Comparison of ENCODE assay signal across 27 cellular contexts in genomic region chr7:142894886-142895593, GRCh38. TPM values are rescaled to one million over a fixed set of nuclear protein-coding genes. Genes with fewer than 3 reads are reported as not detected.
DNase-seq lines count a peak whose midpoint lies in the region; ATAC-seq and TF ChIP-seq lines count a peak whose summit lies in the region.
"Had no signal": no experiment of that assay in that cellular context is flagged by ENCODE, and none has a peak within 500 bp of the region (broad histone marks: within the 10 kb centered on the region; RNA-seq: fewer than 3 reads in every experiment).

No MANE protein-coding gene starts in this region.

- no peak overlapping the region for H2AK5ac ChIP-seq in H9 (ENCODE audit: insufficient read length, low read length)

- H3K4me1 ChIP-seq in H9 (ENCODE audit: insufficient read depth, low read length) (no peaks in the 10 kb centered on the region; the same call in 1 of the 2 replicates), prostate gland (replicated peaks) (peaks cover 8% of the 10 kb centered on the region)
- H3K4me1 ChIP-seq: Peyer's patch had no signal

- H3K27ac ChIP-seq in H9 (ENCODE audit: insufficient read length, low read depth, low read length) (no peak overlapping the region), prostate gland (peak overlapping the region; percentile 46 to 71)
- H3K27ac ChIP-seq: Peyer's patch had no signal

- H2AFZ ChIP-seq in H9 (ENCODE audit: low read length) = no peak overlapping the region

- no peak overlapping the region for H3K4ac ChIP-seq in H9 (ENCODE audit: low read depth, low read length)

- H4K8ac ChIP-seq in H9 (replicated peaks; ENCODE audit: insufficient read length, low read depth, low read length) = no peak overlapping the region

- peak overlapping the region in 1 of 3 experiments; percentile 28; a peak in 1 of 7 replicates for H3K27ac Mint-ChIP-seq in H9
- H3K27ac Mint-ChIP-seq: CD8-positive, alpha-beta memory T cell had no signal

- no peak overlapping the region for H3K23ac ChIP-seq in H9 (ENCODE audit: insufficient read length, low read depth, low read length)

- no peak for TF ChIP-seq POLR2A in prostate gland (IDR thresholded peaks at IDR 0.05)

- H3K23me2 ChIP-seq in H9 (ENCODE audit: insufficient read length, low read depth, low read length, poor library complexity, severe bottlenecking) = no peaks in the 10 kb centered on the region

- no peak overlapping the region for H3T11ph ChIP-seq in H9 (ENCODE audit: low read length)

- DNase-seq in H9 (peak; percentile 16), LNCaP clone FGC (ENCODE audit: low read depth) (peak; percentile 87), fibroblast of villous mesenchyme (ENCODE audit: low read depth) (peak; percentile 9), prostate gland (ENCODE audit: low spot score) (no peak), NCI-H226 (no peak), ecto neural progenitor cell (ENCODE audit: low spot score) (no peak)
- DNase-seq: C1 segment of cervical spinal cord; CD8-positive, alpha-beta memory T cell; DMS 273 treated with DMSO at 0.1 percent for 48 hours; DMS79; EL; GDM1; Karpas-422; NCI-H1105; NCI-H2081; NCI-H2227 treated with DMSO at 0.1 percent for 48 hours; NCI-H510A; NCI-H69; Peyer's patch; SHP77 treated with DMSO at 0.1 percent for 48 hours had no signal

- H4K91ac ChIP-seq in H9 (ENCODE audit: insufficient read length, low read depth, low read length) = no peak overlapping the region

- H3K9ac ChIP-seq in H9 (ENCODE audit: extremely low read depth, insufficient read length, low read length) = no peak overlapping the region

- H4K5ac ChIP-seq in H9 (ENCODE audit: insufficient read length, low read depth, low read length) = no peak overlapping the region

- H2BK15ac ChIP-seq in H9 (ENCODE audit: low read depth, low read length) = no peak overlapping the region

- intact Hi-C loops in prostate gland (cut with DNase I) = no loop called here

- no peak overlapping the region for H2BK20ac ChIP-seq in H9 (ENCODE audit: low read depth, low read length, poor library complexity, severe bottlenecking)

- H3K9me3 Mint-ChIP-seq in H9 = peaks cover 3 to 8% of the 10 kb centered on the region in 2 experiments; a peak in 3 of 5 replicates
- H3K9me3 Mint-ChIP-seq: CD8-positive, alpha-beta memory T cell had no signal

- H2BK120ac ChIP-seq in H9 (ENCODE audit: low read depth, low read length, poor library complexity, severe bottlenecking) = no peak overlapping the region

- no peak overlapping the region for H3K56ac ChIP-seq in H9 (ENCODE audit: insufficient read length, low read depth, low read length)

- H3K9me3 ChIP-seq in H9 (ENCODE audit: control insufficient read depth, low read depth, low read length) (no peaks in the 10 kb centered on the region), prostate gland (no peaks in the 10 kb centered on the region)
- H3K9me3 ChIP-seq: Peyer's patch had no signal

- WGBS in H9 (ENCODE audit: extremely low coverage, insufficient read length, low lambda C conversion rate) = no CpG with 5 or more reads among the region's 8 CpGs
- WGBS in prostate gland = 31% methylated on average over 8 of the region's 8 CpGs

- no peak overlapping the region for H3K4me3 Mint-ChIP-seq in H9
- H3K4me3 Mint-ChIP-seq: CD8-positive, alpha-beta memory T cell had no signal

- H2BK5ac ChIP-seq in H9 (ENCODE audit: insufficient read length, low read length) = no peak overlapping the region

- no peak overlapping the region for H3K14ac ChIP-seq in H9 (ENCODE audit: insufficient read depth, low read length)

- TF ChIP-seq CTCF in H9 (conservative IDR thresholded peaks at IDR 0.05) (no peak), LNCaP clone FGC (IDR thresholded peaks at IDR 0.05; ENCODE audit: control insufficient read depth, extremely low read depth, insufficient read depth) (no peak), fibroblast of villous mesenchyme (IDR thresholded peaks at IDR 0.05; ENCODE audit: insufficient read depth, low read depth, low read length) (no peak), prostate gland (IDR thresholded peaks at IDR 0.05) (no peak)

- no peak overlapping the region for H3K4me3 ChIP-seq in LNCaP clone FGC (ENCODE audit: low read depth, low read length)
- no peak overlapping the region for H3K4me3 ChIP-seq in fibroblast of villous mesenchyme (ENCODE audit: low read depth, low read length)
- H3K4me3 ChIP-seq in prostate gland = no peak overlapping the region
- H3K4me3 ChIP-seq: GM12878, Peyer's patch had no signal

- H3K36me3 Mint-ChIP-seq in H9 (ENCODE audit: insufficient read depth in 1 of 3, low read depth in 3 of 3) = no peaks in the 10 kb centered on the region
- H3K36me3 Mint-ChIP-seq: CD8-positive, alpha-beta memory T cell had no signal

- peaks cover 11% of the 10 kb centered on the region for H3K27me3 Mint-ChIP-seq in H9 (ENCODE audit: low read depth)

- no peak overlapping the region for H3K4me2 ChIP-seq in H9 (ENCODE audit: insufficient read depth, insufficient read length, low read length)

- H2BK12ac ChIP-seq in H9 (ENCODE audit: insufficient read length, low read depth, low read length) = no peak overlapping the region

- H3K79me1 ChIP-seq in H9 (ENCODE audit: insufficient read depth, low read depth, low read length, poor library complexity, severe bottlenecking) = no peaks in the 10 kb centered on the region

- H3K36me3 ChIP-seq in prostate gland = no peaks in the 10 kb centered on the region
- H3K36me3 ChIP-seq: Peyer's patch had no signal

- H3K79me2 ChIP-seq in H9 (ENCODE audit: insufficient read depth, low read length) = no peaks in the 10 kb centered on the region

- ATAC-seq in GM21717 (IDR thresholded peaks at IDR 0.05; ENCODE audit: unreplicated experiment) = no peak
- ATAC-seq: GM12878, HepG2 had no signal

- peaks cover 9 to 14% of the 10 kb centered on the region in 2 experiments for H3K4me1 Mint-ChIP-seq in H9
- H3K4me1 Mint-ChIP-seq: CD8-positive, alpha-beta memory T cell had no signal

- no peaks in the 10 kb centered on the region for H4K20me1 ChIP-seq in H9 (ENCODE audit: control insufficient read depth, insufficient read depth, insufficient read length)

- H3K18ac ChIP-seq in H9 (ENCODE audit: insufficient read length, low read depth, low read length) = no peak overlapping the region

- H3K27me3 ChIP-seq in H9 (ENCODE audit: insufficient read depth, low read length) = no peaks in the 10 kb centered on the region
- no peaks in the 10 kb centered on the region for H3K27me3 ChIP-seq in prostate gland (replicated peaks; ENCODE audit: insufficient read depth)
- H3K27me3 ChIP-seq: Peyer's patch had no signal

RNA-seq across cellular contexts. Expression of gene TRPV6, which starts 9.5 kb away (rescaled TPM):
- total RNA-seq in H9 (2021) (0.61 and 0.81 TPM in 2 replicates), fibroblast of villous mesenchyme (not detected in 2 replicates), prostate gland (10 to 100 TPM; 47.0 to 82.0 TPM)
- total RNA-seq: A673; CD8-positive, alpha-beta memory T cell; GM12878; H4; HepG2; HT1080; M059J had no signal

RNA-seq across cellular contexts. Expression of gene TRPV5, which starts 38.5 kb away (rescaled TPM):
- not detected in 2 replicates for total RNA-seq in H9 (2021)
- total RNA-seq in fibroblast of villous mesenchyme = not detected in 2 replicates
- total RNA-seq in prostate gland = not detected
- total RNA-seq: A673; CD8-positive, alpha-beta memory T cell; GM12878; H4; HepG2; HT1080; M059J had no signal

RNA-seq across cellular contexts. Expression of gene EPHB6, which starts 40.2 kb away (rescaled TPM):
- total RNA-seq in H9 (2021) (9.7 and 11.6 TPM in 2 replicates), fibroblast of villous mesenchyme (0.43 and 4.2 TPM in 2 replicates), prostate gland (100 to 1,000 TPM in 1 of 2 donors, 10 to 100 TPM in 1; 98.1 to 122 TPM)
- total RNA-seq: HepG2, M059J had no signal

RNA-seq across cellular contexts. Expression of gene LLCFC1, which starts 44.2 kb away (rescaled TPM):
- total RNA-seq in H9 (2021) = not detected in 2 replicates
- total RNA-seq in fibroblast of villous mesenchyme = not detected in 2 replicates
- 1 to 10 TPM in 1 of 2 donors, not detected in 1; 6.4 TPM for total RNA-seq in prostate gland
- total RNA-seq: A673; CD8-positive, alpha-beta memory T cell; GM12878; H4; HepG2; HT1080; M059J; Peyer's patch had no signal

Comparison
In these comparisons a context has a peak if more than half of its experiments do, and no peak if none do; other contexts are left out.
1. DNase-seq: peak in H9 (single experiment), LNCaP clone FGC (single experiment) and fibroblast of villous mesenchyme (single experiment); none in prostate gland (single experiment), NCI-H226 (single experiment) and ecto neural progenitor cell (single experiment).
2. RNA of gene TRPV6, which starts 9.5 kb away (total RNA-seq): 47.0 to 82.0 TPM in prostate gland; 0.61 to 0.81 TPM in H9 and not detected in fibroblast of villous mesenchyme; every median in the first group is over 10 times any median in the second.